ENCODE assay signal across 1 cellular context in the genomic region with DNA sequence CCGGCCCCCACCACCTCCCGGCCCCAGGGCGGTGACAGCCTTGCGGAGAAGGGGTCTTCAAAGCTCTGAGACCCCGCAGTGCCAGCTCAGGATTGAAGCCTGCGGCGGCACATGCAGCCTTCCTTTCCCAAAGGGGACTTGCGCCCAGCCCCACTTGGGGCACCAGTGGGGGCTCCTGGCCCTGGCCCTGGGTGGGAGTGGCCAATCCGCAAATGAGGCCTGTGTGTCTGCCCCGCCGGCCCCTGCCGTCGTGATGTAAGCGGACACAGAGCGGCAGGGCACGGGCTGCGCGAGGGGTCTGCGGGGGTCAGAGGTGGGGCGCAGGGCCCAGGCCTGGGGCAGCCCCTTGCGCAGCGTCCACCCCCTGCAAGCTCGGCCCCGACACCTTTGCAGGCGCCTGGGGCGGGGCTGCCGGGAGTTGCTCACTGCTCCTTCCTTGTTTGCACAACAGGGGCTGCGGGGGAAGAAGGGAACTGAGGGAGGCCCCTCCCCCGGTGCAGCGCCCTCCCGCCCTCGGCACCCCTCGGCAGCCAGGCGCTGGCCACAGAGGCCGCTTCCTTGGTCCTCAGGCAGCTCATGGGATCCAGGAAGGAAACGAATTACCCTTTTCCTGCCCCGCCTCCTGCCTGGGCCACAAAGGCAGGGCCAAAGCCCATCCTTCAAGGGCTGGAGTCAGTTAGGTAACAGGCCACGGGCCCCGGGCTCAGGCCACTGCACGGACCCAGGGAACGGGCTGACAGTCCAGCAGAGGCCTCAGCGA.
TF ChIP-seq lines count a peak whose summit lies in the region.

No MANE protein-coding gene starts in this region.

TF ChIP-seq in HepG2, 621 proteins besides CTCF, POLR2A, EP300 and RAD21 (continued from another document and continues in another):
- TF ChIP-seq SRSF4 (IDR thresholded peaks at IDR 0.05; ENCODE audit: low read depth, low read length, poor library complexity, severe bottlenecking) (no peak), KAT8 (CRISPR knock-in tag; IDR thresholded peaks at IDR 0.05) (peak; percentile 88), SAFB2 (CRISPR knock-in tag; IDR thresholded peaks at IDR 0.05; ENCODE audit: borderline replicate concordance, low read depth) (no peak; the same call in 1 of the 2 replicates), SMAD9 (CRISPR knock-in tag; IDR thresholded peaks at IDR 0.05) (peak; percentile 80; the same call in 1 of the 2 replicates), ZNF180 (CRISPR knock-in tag; IDR thresholded peaks at IDR 0.05; ENCODE audit: borderline replicate concordance, low read depth) (no peak), ZNF549 (CRISPR knock-in tag; IDR thresholded peaks at IDR 0.05) (0 out of 2 replicates have a peak, but pooled peaks have one; percentile 12), ZNF33A (CRISPR knock-in tag; IDR thresholded peaks at IDR 0.05; ENCODE audit: borderline replicate concordance) (no peak), ZNF446 (CRISPR knock-in tag; IDR thresholded peaks at IDR 0.05) (no peak; the same call in 1 of the 2 replicates), SIX1 (CRISPR knock-in tag; IDR thresholded peaks at IDR 0.05; ENCODE audit: borderline replicate concordance) (no peak; the same call in 1 of the 2 replicates), TBL1XR1 (IDR thresholded peaks at IDR 0.05; ENCODE audit: borderline replicate concordance, low read length, partially characterized antibody) (peak; percentile 15), FOXP1 (IDR thresholded peaks at IDR 0.05) (no peak), FOXP1 (CRISPR knock-in tag; IDR thresholded peaks at IDR 0.05) (peak; percentile 77), ZNF672 (CRISPR knock-in tag; IDR thresholded peaks at IDR 0.05) (no peak), CREM (IDR thresholded peaks at IDR 0.05) (0 out of 2 replicates have a peak, but pooled peaks have one; percentile 26), CREM (CRISPR knock-in tag; IDR thresholded peaks at IDR 0.05) (no peak), SIN3B (IDR thresholded peaks at IDR 0.05; ENCODE audit: low read length) (no peak), TGIF2 (CRISPR knock-in tag; IDR thresholded peaks at IDR 0.05) (peak; percentile 81; the same call in 1 of the 2 replicates), RBFOX2 (IDR thresholded peaks at IDR 0.05; ENCODE audit: low read depth, low read length) (peak; percentile 92), HNRNPL (IDR thresholded peaks at IDR 0.05; ENCODE audit: low read depth, low read length) (no peak), ZFP90 (CRISPR knock-in tag; IDR thresholded peaks at IDR 0.05; ENCODE audit: borderline replicate concordance) (0 out of 2 replicates have a peak, but pooled peaks have one; percentile 0), RFX3 (CRISPR knock-in tag; IDR thresholded peaks at IDR 0.05) (no peak), KDM2A (CRISPR knock-in tag; IDR thresholded peaks at IDR 0.05; ENCODE audit: borderline replicate concordance, low read depth) (peak; percentile 89), HOXA5 (CRISPR knock-in tag; IDR thresholded peaks at IDR 0.05) (no peak; the same call in 1 of the 2 replicates), FOSL2 (CRISPR knock-in tag; IDR thresholded peaks at IDR 0.05) (peak; percentile 72), ZNF234 (CRISPR knock-in tag; conservative IDR thresholded peaks at IDR 0.05) (peak; percentile 96; the same call in 1 of the 2 replicates), ZMYM2 (CRISPR knock-in tag; IDR thresholded peaks at IDR 0.05) (peak; percentile 77), ZFY (CRISPR knock-in tag; IDR thresholded peaks at IDR 0.05) (peak; percentile 86), ZNF570 (CRISPR knock-in tag; IDR thresholded peaks at IDR 0.05; ENCODE audit: borderline replicate concordance) (no peak), ZNF337 (CRISPR knock-in tag; IDR thresholded peaks at IDR 0.05; ENCODE audit: borderline replicate concordance, low read depth) (no peak), ZNF839 (CRISPR knock-in tag; IDR thresholded peaks at IDR 0.05; ENCODE audit: borderline replicate concordance) (no peak), SMAD1 (CRISPR knock-in tag; IDR thresholded peaks at IDR 0.05; ENCODE audit: borderline replicate concordance, low read depth) (peak; percentile 94), ATF7-NPFF (CRISPR knock-in tag; IDR thresholded peaks at IDR 0.05; ENCODE audit: low read depth) (peak; percentile 75; the same call in 1 of the 2 replicates), CEBPB (IDR thresholded peaks at IDR 0.05; ENCODE audit: borderline replicate concordance, low read depth, low read length) (peak; percentile 79), SP4 (CRISPR knock-in tag; IDR thresholded peaks at IDR 0.05) (peak; percentile 64), EHMT2 (IDR thresholded peaks at IDR 0.05; ENCODE audit: borderline replicate concordance, low read depth, low read length) (no peak), ZNF350 (CRISPR knock-in tag; IDR thresholded peaks at IDR 0.05; ENCODE audit: borderline replicate concordance, low read depth) (peak; percentile 85), ZNF501 (CRISPR knock-in tag; IDR thresholded peaks at IDR 0.05) (peak; percentile 89)
- TF ChIP-seq, protein P1, sequence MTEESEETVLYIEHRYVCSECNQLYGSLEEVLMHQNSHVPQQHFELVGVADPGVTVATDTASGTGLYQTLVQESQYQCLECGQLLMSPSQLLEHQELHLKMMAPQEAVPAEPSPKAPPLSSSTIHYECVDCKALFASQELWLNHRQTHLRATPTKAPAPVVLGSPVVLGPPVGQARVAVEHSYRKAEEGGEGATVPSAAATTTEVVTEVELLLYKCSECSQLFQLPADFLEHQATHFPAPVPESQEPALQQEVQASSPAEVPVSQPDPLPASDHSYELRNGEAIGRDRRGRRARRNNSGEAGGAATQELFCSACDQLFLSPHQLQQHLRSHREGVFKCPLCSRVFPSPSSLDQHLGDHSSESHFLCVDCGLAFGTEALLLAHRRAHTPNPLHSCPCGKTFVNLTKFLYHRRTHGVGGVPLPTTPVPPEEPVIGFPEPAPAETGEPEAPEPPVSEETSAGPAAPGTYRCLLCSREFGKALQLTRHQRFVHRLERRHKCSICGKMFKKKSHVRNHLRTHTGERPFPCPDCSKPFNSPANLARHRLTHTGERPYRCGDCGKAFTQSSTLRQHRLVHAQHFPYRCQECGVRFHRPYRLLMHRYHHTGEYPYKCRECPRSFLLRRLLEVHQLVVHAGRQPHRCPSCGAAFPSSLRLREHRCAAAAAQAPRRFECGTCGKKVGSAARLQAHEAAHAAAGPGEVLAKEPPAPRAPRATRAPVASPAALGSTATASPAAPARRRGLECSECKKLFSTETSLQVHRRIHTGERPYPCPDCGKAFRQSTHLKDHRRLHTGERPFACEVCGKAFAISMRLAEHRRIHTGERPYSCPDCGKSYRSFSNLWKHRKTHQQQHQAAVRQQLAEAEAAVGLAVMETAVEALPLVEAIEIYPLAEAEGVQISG (CRISPR knock-in tag; IDR thresholded peaks at IDR 0.05), result peak; percentile 89
- TF ChIP-seq, protein P2, sequence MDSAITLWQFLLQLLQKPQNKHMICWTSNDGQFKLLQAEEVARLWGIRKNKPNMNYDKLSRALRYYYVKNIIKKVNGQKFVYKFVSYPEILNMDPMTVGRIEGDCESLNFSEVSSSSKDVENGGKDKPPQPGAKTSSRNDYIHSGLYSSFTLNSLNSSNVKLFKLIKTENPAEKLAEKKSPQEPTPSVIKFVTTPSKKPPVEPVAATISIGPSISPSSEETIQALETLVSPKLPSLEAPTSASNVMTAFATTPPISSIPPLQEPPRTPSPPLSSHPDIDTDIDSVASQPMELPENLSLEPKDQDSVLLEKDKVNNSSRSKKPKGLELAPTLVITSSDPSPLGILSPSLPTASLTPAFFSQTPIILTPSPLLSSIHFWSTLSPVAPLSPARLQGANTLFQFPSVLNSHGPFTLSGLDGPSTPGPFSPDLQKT (CRISPR knock-in tag; IDR thresholded peaks at IDR 0.05; ENCODE audit: borderline replicate concordance), result no peak
- TF ChIP-seq, protein P3, sequence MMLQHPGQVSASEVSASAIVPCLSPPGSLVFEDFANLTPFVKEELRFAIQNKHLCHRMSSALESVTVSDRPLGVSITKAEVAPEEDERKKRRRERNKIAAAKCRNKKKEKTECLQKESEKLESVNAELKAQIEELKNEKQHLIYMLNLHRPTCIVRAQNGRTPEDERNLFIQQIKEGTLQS (CRISPR knock-in tag; IDR thresholded peaks at IDR 0.05), result no peak; the same call in 1 of the 2 replicates
- TF ChIP-seq, protein P4, sequence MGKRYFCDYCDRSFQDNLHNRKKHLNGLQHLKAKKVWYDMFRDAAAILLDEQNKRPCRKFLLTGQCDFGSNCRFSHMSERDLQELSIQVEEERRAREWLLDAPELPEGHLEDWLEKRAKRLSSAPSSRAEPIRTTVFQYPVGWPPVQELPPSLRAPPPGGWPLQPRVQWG (CRISPR knock-in tag; IDR thresholded peaks at IDR 0.05; ENCODE audit: borderline replicate concordance, low read depth), result no peak
- TF ChIP-seq, protein P5, sequence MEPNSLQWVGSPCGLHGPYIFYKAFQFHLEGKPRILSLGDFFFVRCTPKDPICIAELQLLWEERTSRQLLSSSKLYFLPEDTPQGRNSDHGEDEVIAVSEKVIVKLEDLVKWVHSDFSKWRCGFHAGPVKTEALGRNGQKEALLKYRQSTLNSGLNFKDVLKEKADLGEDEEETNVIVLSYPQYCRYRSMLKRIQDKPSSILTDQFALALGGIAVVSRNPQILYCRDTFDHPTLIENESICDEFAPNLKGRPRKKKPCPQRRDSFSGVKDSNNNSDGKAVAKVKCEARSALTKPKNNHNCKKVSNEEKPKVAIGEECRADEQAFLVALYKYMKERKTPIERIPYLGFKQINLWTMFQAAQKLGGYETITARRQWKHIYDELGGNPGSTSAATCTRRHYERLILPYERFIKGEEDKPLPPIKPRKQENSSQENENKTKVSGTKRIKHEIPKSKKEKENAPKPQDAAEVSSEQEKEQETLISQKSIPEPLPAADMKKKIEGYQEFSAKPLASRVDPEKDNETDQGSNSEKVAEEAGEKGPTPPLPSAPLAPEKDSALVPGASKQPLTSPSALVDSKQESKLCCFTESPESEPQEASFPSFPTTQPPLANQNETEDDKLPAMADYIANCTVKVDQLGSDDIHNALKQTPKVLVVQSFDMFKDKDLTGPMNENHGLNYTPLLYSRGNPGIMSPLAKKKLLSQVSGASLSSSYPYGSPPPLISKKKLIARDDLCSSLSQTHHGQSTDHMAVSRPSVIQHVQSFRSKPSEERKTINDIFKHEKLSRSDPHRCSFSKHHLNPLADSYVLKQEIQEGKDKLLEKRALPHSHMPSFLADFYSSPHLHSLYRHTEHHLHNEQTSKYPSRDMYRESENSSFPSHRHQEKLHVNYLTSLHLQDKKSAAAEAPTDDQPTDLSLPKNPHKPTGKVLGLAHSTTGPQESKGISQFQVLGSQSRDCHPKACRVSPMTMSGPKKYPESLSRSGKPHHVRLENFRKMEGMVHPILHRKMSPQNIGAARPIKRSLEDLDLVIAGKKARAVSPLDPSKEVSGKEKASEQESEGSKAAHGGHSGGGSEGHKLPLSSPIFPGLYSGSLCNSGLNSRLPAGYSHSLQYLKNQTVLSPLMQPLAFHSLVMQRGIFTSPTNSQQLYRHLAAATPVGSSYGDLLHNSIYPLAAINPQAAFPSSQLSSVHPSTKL (CRISPR knock-in tag; IDR thresholded peaks at IDR 0.05), result peak; percentile 75
- TF ChIP-seq, protein P6, sequence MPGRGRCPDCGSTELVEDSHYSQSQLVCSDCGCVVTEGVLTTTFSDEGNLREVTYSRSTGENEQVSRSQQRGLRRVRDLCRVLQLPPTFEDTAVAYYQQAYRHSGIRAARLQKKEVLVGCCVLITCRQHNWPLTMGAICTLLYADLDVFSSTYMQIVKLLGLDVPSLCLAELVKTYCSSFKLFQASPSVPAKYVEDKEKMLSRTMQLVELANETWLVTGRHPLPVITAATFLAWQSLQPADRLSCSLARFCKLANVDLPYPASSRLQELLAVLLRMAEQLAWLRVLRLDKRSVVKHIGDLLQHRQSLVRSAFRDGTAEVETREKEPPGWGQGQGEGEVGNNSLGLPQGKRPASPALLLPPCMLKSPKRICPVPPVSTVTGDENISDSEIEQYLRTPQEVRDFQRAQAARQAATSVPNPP (CRISPR knock-in tag; IDR thresholded peaks at IDR 0.05), result peak; percentile 88; the same call in 1 of the 2 replicates
- TF ChIP-seq, protein P7, sequence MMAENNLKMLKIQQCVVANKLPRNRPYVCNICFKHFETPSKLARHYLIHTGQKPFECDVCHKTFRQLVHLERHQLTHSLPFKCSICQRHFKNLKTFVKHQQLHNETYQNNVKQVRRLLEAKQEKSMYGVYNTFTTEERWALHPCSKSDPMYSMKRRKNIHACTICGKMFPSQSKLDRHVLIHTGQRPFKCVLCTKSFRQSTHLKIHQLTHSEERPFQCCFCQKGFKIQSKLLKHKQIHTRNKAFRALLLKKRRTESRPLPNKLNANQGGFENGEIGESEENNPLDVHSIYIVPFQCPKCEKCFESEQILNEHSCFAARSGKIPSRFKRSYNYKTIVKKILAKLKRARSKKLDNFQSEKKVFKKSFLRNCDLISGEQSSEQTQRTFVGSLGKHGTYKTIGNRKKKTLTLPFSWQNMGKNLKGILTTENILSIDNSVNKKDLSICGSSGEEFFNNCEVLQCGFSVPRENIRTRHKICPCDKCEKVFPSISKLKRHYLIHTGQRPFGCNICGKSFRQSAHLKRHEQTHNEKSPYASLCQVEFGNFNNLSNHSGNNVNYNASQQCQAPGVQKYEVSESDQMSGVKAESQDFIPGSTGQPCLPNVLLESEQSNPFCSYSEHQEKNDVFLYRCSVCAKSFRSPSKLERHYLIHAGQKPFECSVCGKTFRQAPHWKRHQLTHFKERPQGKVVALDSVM (CRISPR knock-in tag; IDR thresholded peaks at IDR 0.05), result peak; percentile 55; the same call in 1 of the 2 replicates
- TF ChIP-seq, protein P8, sequence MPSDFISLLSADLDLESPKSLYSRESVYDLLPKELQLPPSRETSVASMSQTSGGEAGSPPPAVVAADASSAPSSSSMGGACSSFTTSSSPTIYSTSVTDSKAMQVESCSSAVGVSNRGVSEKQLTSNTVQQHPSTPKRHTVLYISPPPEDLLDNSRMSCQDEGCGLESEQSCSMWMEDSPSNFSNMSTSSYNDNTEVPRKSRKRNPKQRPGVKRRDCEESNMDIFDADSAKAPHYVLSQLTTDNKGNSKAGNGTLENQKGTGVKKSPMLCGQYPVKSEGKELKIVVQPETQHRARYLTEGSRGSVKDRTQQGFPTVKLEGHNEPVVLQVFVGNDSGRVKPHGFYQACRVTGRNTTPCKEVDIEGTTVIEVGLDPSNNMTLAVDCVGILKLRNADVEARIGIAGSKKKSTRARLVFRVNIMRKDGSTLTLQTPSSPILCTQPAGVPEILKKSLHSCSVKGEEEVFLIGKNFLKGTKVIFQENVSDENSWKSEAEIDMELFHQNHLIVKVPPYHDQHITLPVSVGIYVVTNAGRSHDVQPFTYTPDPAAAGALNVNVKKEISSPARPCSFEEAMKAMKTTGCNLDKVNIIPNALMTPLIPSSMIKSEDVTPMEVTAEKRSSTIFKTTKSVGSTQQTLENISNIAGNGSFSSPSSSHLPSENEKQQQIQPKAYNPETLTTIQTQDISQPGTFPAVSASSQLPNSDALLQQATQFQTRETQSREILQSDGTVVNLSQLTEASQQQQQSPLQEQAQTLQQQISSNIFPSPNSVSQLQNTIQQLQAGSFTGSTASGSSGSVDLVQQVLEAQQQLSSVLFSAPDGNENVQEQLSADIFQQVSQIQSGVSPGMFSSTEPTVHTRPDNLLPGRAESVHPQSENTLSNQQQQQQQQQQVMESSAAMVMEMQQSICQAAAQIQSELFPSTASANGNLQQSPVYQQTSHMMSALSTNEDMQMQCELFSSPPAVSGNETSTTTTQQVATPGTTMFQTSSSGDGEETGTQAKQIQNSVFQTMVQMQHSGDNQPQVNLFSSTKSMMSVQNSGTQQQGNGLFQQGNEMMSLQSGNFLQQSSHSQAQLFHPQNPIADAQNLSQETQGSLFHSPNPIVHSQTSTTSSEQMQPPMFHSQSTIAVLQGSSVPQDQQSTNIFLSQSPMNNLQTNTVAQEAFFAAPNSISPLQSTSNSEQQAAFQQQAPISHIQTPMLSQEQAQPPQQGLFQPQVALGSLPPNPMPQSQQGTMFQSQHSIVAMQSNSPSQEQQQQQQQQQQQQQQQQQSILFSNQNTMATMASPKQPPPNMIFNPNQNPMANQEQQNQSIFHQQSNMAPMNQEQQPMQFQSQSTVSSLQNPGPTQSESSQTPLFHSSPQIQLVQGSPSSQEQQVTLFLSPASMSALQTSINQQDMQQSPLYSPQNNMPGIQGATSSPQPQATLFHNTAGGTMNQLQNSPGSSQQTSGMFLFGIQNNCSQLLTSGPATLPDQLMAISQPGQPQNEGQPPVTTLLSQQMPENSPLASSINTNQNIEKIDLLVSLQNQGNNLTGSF (CRISPR knock-in tag; IDR thresholded peaks at IDR 0.05), result no peak
